ENCODE assay signal across 1 cellular context in the genomic region with DNA sequence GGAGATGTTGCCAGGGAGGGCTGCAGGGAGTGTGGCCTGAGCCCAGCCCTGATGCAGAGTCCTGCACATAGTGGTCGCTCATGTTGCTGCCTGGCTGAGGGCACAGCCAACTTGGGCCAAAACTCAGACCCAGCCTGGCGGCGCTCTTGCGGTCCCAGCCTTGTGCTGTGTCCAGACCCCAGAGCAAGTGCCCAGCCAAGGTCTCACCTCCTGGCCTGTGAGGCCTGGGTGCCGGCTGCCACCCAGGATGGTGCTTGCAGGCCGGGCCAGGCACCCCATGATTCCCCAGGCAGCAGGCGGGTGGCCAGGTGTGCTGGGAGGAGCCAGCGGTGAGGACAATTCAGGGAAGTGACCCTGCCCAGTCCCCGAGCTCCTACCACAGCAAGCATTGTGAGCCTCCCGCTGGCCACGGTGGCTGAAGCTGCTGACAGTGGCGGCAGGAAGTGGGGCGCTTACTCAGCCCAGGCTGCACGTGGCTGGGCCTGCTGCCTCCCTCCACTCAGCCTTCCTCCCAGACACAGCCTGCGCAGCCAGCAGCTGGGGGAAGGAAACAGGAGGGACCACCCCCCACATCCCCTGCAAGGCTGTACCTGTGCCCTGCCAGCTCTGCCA.
TF ChIP-seq lines count a peak whose summit lies in the region.

No MANE protein-coding gene starts in this region.

TF ChIP-seq in GM12878, 131 proteins besides CTCF, POLR2A, EP300 and RAD21:
- no peak for TF ChIP-seq SMAD5 (IDR thresholded peaks at IDR 0.05; ENCODE audit: low read depth)
- peak in 1 of 2 experiments; percentile 63; a peak in 2 of 4 replicates for TF ChIP-seq BHLHE40 (IDR thresholded peaks at IDR 0.05; ENCODE audit: borderline replicate concordance in 1 of 2, low read depth in 2 of 2, low read length in 1 of 2)
